Comparison of ENCODE assay signal across 10 cellular contexts in genomic region chr1:155320252-155320651, GRCh38. TPM values are rescaled to one million over a fixed set of nuclear protein-coding genes. Genes with fewer than 3 reads are reported as not detected.
DNase-seq lines count a peak whose midpoint lies in the region; ATAC-seq lines count a peak whose summit lies in the region.
"Had no signal": no experiment of that assay in that cellular context is flagged by ENCODE, and none has a peak within 500 bp of the region (broad histone marks: within the 10 kb centered on the region; RNA-seq: fewer than 3 reads in every experiment).

No MANE protein-coding gene starts in this region.

- peak overlapping the region; percentile 97 for H3K4me3 ChIP-seq in adipocyte (ENCODE audit: low read length)
- peak overlapping the region; percentile 97 for H3K4me3 ChIP-seq in iPS-18a (ENCODE audit: low read length)

- peaks cover 30% of the 10 kb centered on the region for H3K36me3 Mint-ChIP-seq in stimulated activated memory B cell treated with anti-CD40 and anti-IgM and Interleukin-4, amounts not matched to agents 10 μg/mL and 1 μg/mL and 100 μg/mL, for 72 hours

- no peak overlapping the region for H3K27ac Mint-ChIP-seq in stimulated activated memory B cell treated with anti-CD40 and anti-IgM and Interleukin-4, amounts not matched to agents 10 μg/mL and 1 μg/mL and 100 μg/mL, for 72 hours

- peak overlapping the region; percentile 86 for H3K9ac ChIP-seq in adipocyte (ENCODE audit: low read length)
- no peak overlapping the region for H3K9ac ChIP-seq in iPS-18a (ENCODE audit: low read length)

- peaks cover 52% of the 10 kb centered on the region for H3K4me1 Mint-ChIP-seq in stimulated activated memory B cell treated with anti-CD40 and anti-IgM and Interleukin-4, amounts not matched to agents 10 μg/mL and 1 μg/mL and 100 μg/mL, for 72 hours

- H3K9me3 Mint-ChIP-seq in stimulated activated memory B cell treated with anti-CD40 and anti-IgM and Interleukin-4, amounts not matched to agents 10 μg/mL and 1 μg/mL and 100 μg/mL, for 72 hours = no peaks in the 10 kb centered on the region

- H3K27me3 ChIP-seq in adipocyte (replicated peaks; ENCODE audit: control insufficient read depth, insufficient read depth, low read length) (no peaks in the 10 kb centered on the region), iPS-18a (ENCODE audit: control insufficient read depth, insufficient read depth, low read length) (peaks cover 16% of the 10 kb centered on the region)

- peak; percentile 38 for DNase-seq in NCI-H2029 treated with DMSO at 0.1 percent for 48 hours (lab: John Stamatoyannopoulos, UW)
- no peak for DNase-seq in NCI-H2029 (lab: John Stamatoyannopoulos, UW)
- no peak for DNase-seq in adipocyte (ENCODE audit: low read depth)
- DNase-seq in SHP77 treated with DMSO at 0.1 percent for 48 hours (lab: John Stamatoyannopoulos, UW) = no peak
- DNase-seq in H4 (ENCODE audit: low spot score) = no peak

- H3K36me3 ChIP-seq in adipocyte (ENCODE audit: control insufficient read depth, insufficient read depth, low read length, severe bottlenecking) (peaks cover 41% of the 10 kb centered on the region), iPS-18a (ENCODE audit: control insufficient read depth, low read depth, low read length) (peaks cover 25% of the 10 kb centered on the region)

- no peak overlapping the region for H3K27ac ChIP-seq in iPS-18a (ENCODE audit: low read length)

- H3K9me3 ChIP-seq in adipocyte (ENCODE audit: control insufficient read depth, low read length) (no peaks in the 10 kb centered on the region), iPS-18a (ENCODE audit: control insufficient read depth, low read depth, low read length) (no peaks in the 10 kb centered on the region)

- no peak for ATAC-seq in stimulated activated memory B cell treated with anti-CD40 and anti-IgM and Interleukin-4, amounts not matched to agents 10 μg/mL and 1 μg/mL and 100 μg/mL, for 72 hours
- no peak for ATAC-seq in HG03354 (IDR thresholded peaks at IDR 0.05; ENCODE audit: poor library complexity, severe bottlenecking, unreplicated experiment)

- H3K4me1 ChIP-seq in adipocyte (ENCODE audit: control insufficient read depth, insufficient read depth, low read length) (peaks cover 45% of the 10 kb centered on the region), iPS-18a (ENCODE audit: control insufficient read depth, low read depth, low read length) (peaks cover 18% of the 10 kb centered on the region)

- H3K4me3 Mint-ChIP-seq in stimulated activated memory B cell treated with anti-CD40 and anti-IgM and Interleukin-4, amounts not matched to agents 10 μg/mL and 1 μg/mL and 100 μg/mL, for 72 hours = peak overlapping the region; percentile 45

- no peaks in the 10 kb centered on the region for H3K27me3 Mint-ChIP-seq in stimulated activated memory B cell treated with anti-CD40 and anti-IgM and Interleukin-4, amounts not matched to agents 10 μg/mL and 1 μg/mL and 100 μg/mL, for 72 hours

RNA-seq across cellular contexts. Expression of gene RUSC1, which starts 0.4 kb away (rescaled TPM):
- 27.5 and 33.8 TPM in 2 replicates for total RNA-seq in H4 (2014; rRNA removed; shearing (Covaris generic))

RNA-seq across cellular contexts. Expression of gene FDPS, which starts 11.6 kb away (rescaled TPM):
- total RNA-seq in H4 (2014; rRNA removed; shearing (Covaris generic)) = 218 and 266 TPM in 2 replicates

RNA-seq across cellular contexts. Expression of gene PKLR, which starts 19.0 kb away (rescaled TPM):
- not detected in 2 replicates for total RNA-seq in H4 (2014; rRNA removed; shearing (Covaris generic))
- total RNA-seq: A172; T-helper 1 cell treated with Interleukin-12 subunit alpha and Interleukin-12 subunit beta and Interleukin-4 antibody, amounts not matched to agents 30 ng/mL and 1 ng/mL, for 36 hours had no signal

RNA-seq across cellular contexts. Expression of gene HCN3, which starts 43.0 kb away (rescaled TPM):
- total RNA-seq in H4 (2014; rRNA removed; shearing (Covaris generic)) = 0.52 TPM in 1 of 2 replicates, not detected in the other

RNA-seq across cellular contexts. Expression of gene CLK2, which starts 46.9 kb away (rescaled TPM):
- total RNA-seq in H4 (2014; rRNA removed; shearing (Covaris generic)) = 13.7 and 14.6 TPM in 2 replicates
